In genomic region chr17:39235555-39236221, GRCh38 we compare ENCODE assay signal across 1 cellular context.
A peak's percentile ranks its signal among the peaks of the same experiment; 100 is the strongest.
TF ChIP-seq lines count a peak whose summit lies in the region.

No MANE protein-coding gene starts in this region.

TF ChIP-seq in HEK293, 187 proteins besides CTCF, POLR2A, EP300 and RAD21 (continued from another document and continues in another):
- no peak for TF ChIP-seq ZNF280D (tag by site-specific recombination; IDR thresholded peaks at IDR 0.05)
- TF ChIP-seq BCL11A (tag by site-specific recombination; IDR thresholded peaks at IDR 0.05; ENCODE audit: low read depth) = no peak
- no peak for TF ChIP-seq ZNF677 (tag by site-specific recombination; IDR thresholded peaks at IDR 0.05)
- TF ChIP-seq ZNF449 (tag by site-specific recombination; IDR thresholded peaks at IDR 0.05) = no peak
- no peak for TF ChIP-seq MYNN (tag by site-specific recombination; IDR thresholded peaks at IDR 0.05; ENCODE audit: borderline replicate concordance)
- TF ChIP-seq OVOL3 (tag by site-specific recombination; IDR thresholded peaks at IDR 0.05) = no peak
- no peak for TF ChIP-seq AEBP2 (tag by site-specific recombination; IDR thresholded peaks at IDR 0.05; ENCODE audit: borderline replicate concordance)
- no peak for TF ChIP-seq ZNF645 (tag by site-specific recombination; IDR thresholded peaks at IDR 0.05)
- TF ChIP-seq SCRT1 (tag by site-specific recombination; IDR thresholded peaks at IDR 0.05; ENCODE audit: borderline replicate concordance) = no peak
- no peak for TF ChIP-seq MZF1 (tag by site-specific recombination; IDR thresholded peaks at IDR 0.05; ENCODE audit: borderline replicate concordance)
- no peak for TF ChIP-seq ZNF24 (tag by site-specific recombination; IDR thresholded peaks at IDR 0.05)
- no peak for TF ChIP-seq SP3 (tag by site-specific recombination; IDR thresholded peaks at IDR 0.05)
- TF ChIP-seq ZSCAN5A (tag by site-specific recombination; IDR thresholded peaks at IDR 0.05) = no peak
- TF ChIP-seq ZNF518A (tag by site-specific recombination; conservative IDR thresholded peaks at IDR 0.05; ENCODE audit: low read depth) = no peak
- TF ChIP-seq IKZF3 (tag by site-specific recombination; IDR thresholded peaks at IDR 0.05) = no peak
- TF ChIP-seq ZNF610 (tag by site-specific recombination; IDR thresholded peaks at IDR 0.05; ENCODE audit: borderline replicate concordance) = no peak; the same call in 1 of the 2 replicates
- TF ChIP-seq ZNF747 (tag by site-specific recombination; IDR thresholded peaks at IDR 0.05) = no peak
- no peak for TF ChIP-seq ZNF785 (tag by site-specific recombination; IDR thresholded peaks at IDR 0.05)
- TF ChIP-seq PBX3 (CRISPR knock-in tag; IDR thresholded peaks at IDR 0.05) = no peak
- peak; percentile 90 for TF ChIP-seq ZSCAN4 (tag by site-specific recombination; IDR thresholded peaks at IDR 0.05)
- TF ChIP-seq SALL2 (tag by site-specific recombination; IDR thresholded peaks at IDR 0.05; ENCODE audit: borderline replicate concordance) = no peak
- TF ChIP-seq ATF2 (tag by site-specific recombination; IDR thresholded peaks at IDR 0.05; ENCODE audit: low read depth) = no peak
- no peak for TF ChIP-seq ZNF274 (IDR thresholded peaks at IDR 0.05; ENCODE audit: low read length)
- TF ChIP-seq ZNF274 (tag by site-specific recombination; IDR thresholded peaks at IDR 0.05; ENCODE audit: borderline replicate concordance) = no peak
- TF ChIP-seq MEIS1 (CRISPR knock-in tag; IDR thresholded peaks at IDR 0.05; ENCODE audit: borderline replicate concordance) = no peak
- no peak for TF ChIP-seq ZNF488 (tag by site-specific recombination; IDR thresholded peaks at IDR 0.05)
- TF ChIP-seq ZNF211 (tag by site-specific recombination; IDR thresholded peaks at IDR 0.05; ENCODE audit: low read depth) = no peak
- TF ChIP-seq ZNF433 (tag by site-specific recombination; IDR thresholded peaks at IDR 0.05; ENCODE audit: low read depth) = no peak
- TF ChIP-seq ZNF544 (tag by site-specific recombination; IDR thresholded peaks at IDR 0.05) = no peak
- no peak for TF ChIP-seq ZNF10 (tag by site-specific recombination; IDR thresholded peaks at IDR 0.05)
- peak; percentile 91 for TF ChIP-seq TRIM28 (IDR thresholded peaks at IDR 0.05; ENCODE audit: borderline replicate concordance, low read length)
- no peak for TF ChIP-seq ZNF558 (tag by site-specific recombination; IDR thresholded peaks at IDR 0.05)
- TF ChIP-seq ZNF621 (tag by site-specific recombination; IDR thresholded peaks at IDR 0.05) = no peak
- no peak for TF ChIP-seq ZNF114 (tag by site-specific recombination; IDR thresholded peaks at IDR 0.05)
- TF ChIP-seq ZNF132 (tag by site-specific recombination; IDR thresholded peaks at IDR 0.05; ENCODE audit: borderline replicate concordance) = no peak
- 0 out of 2 replicates have a peak, but pooled peaks have one; percentile 14 for TF ChIP-seq PRDM1 (tag by site-specific recombination; IDR thresholded peaks at IDR 0.05)
- TF ChIP-seq ZNF529 (tag by site-specific recombination; IDR thresholded peaks at IDR 0.05; ENCODE audit: insufficient replicate concordance) = no peak
- TF ChIP-seq REPIN1 (tag by site-specific recombination; IDR thresholded peaks at IDR 0.05; ENCODE audit: low read depth) = no peak
